In genomic region chr13:48578516-48579166, GRCh38 we compare ENCODE assay signal across 10 cellular contexts. TPM values are rescaled to one million over a fixed set of nuclear protein-coding genes. Genes with fewer than 3 reads are reported as not detected.
A peak's percentile ranks its signal among the peaks of the same experiment; 100 is the strongest.
DNase-seq lines count a peak whose midpoint lies in the region; ATAC-seq lines count a peak whose summit lies in the region.
"Had no signal": no experiment of that assay in that cellular context is flagged by ENCODE, and none has a peak within 500 bp of the region (broad histone marks: within the 10 kb centered on the region; RNA-seq: fewer than 3 reads in every experiment).

No MANE protein-coding gene starts in this region.

- peak overlapping the region; percentile 16 for H3K27ac ChIP-seq in duodenal mucosa (ENCODE audit: low read depth, low read length)

- H3K9me3 ChIP-seq in duodenal mucosa (ENCODE audit: control insufficient read depth in 1 of 2, low read length in 2 of 2), result no peaks in the 10 kb centered on the region

- H3K4me3 Mint-ChIP-seq in immature natural killer cell, result no peak overlapping the region
- H3K4me3 Mint-ChIP-seq: nephron had no signal

- H3K4me3 ChIP-seq in duodenal mucosa (ENCODE audit: low read depth in 1 of 2, low read length in 2 of 2), result no peak overlapping the region

- H3K9ac ChIP-seq in duodenal mucosa (ENCODE audit: low read depth in 1 of 2, low read length in 2 of 2), result no peak overlapping the region

- H3K4me1 ChIP-seq in duodenal mucosa (ENCODE audit: control insufficient read depth in 1 of 2, insufficient read depth in 2 of 2, low read length in 2 of 2), result peaks cover 14 to 23% of the 10 kb centered on the region in 2 donors

- H3K27ac Mint-ChIP-seq in immature natural killer cell, result no peak overlapping the region

- DNase-seq in AML-193 (lab: John Stamatoyannopoulos, UW), result peak; percentile 46 to 48
- no peak for DNase-seq in immature natural killer cell
- DNase-seq in stimulated activated naive CD4-positive, alpha-beta T cell (lab: John Stamatoyannopoulos, UW), result no peak
- DNase-seq in NCI-H526 treated with DMSO at 0.1 percent for 48 hours (lab: John Stamatoyannopoulos, UW), result no peak
- no peak for DNase-seq in EL
- DNase-seq: activated CD4-positive, CD25-positive, alpha-beta regulatory T cell had no signal

- H3K4me1 Mint-ChIP-seq in immature natural killer cell, result peaks cover 18 to 23% of the 10 kb centered on the region in 2 donors

- ATAC-seq in GM19372 (IDR thresholded peaks at IDR 0.05; ENCODE audit: low read depth, unreplicated experiment) (peak; percentile 55), HG03095 (IDR thresholded peaks at IDR 0.05; ENCODE audit: unreplicated experiment) (peak; percentile 45)

- peaks cover 3 to 6% (median 5%) of the 10 kb centered on the region in 3 donors for H3K27me3 Mint-ChIP-seq in immature natural killer cell (ENCODE audit: low read depth in 3 of 3)

- no peaks in the 10 kb centered on the region for H3K27me3 ChIP-seq in duodenal mucosa (ENCODE audit: control insufficient read depth in 1 of 2, insufficient read depth in 2 of 2, low read length in 2 of 2)

- H3K9me3 Mint-ChIP-seq in immature natural killer cell, result no peaks in the 10 kb centered on the region
- H3K9me3 Mint-ChIP-seq: nephron had no signal

- H3K36me3 ChIP-seq in duodenal mucosa (ENCODE audit: control insufficient read depth in 1 of 2, insufficient read depth in 2 of 2, low read length in 2 of 2), result no peaks in the 10 kb centered on the region

- H3K36me3 Mint-ChIP-seq in immature natural killer cell, result peaks cover 0 to 5% (median 0%) of the 10 kb centered on the region in 3 donors

RNA-seq across cellular contexts. Expression of gene RCBTB2, which starts 45.8 kb away (rescaled TPM):
- 10 to 100 TPM; 36.1 to 49.1 (median 45.8) TPM for polyA plus RNA-seq in immature natural killer cell

Comparison
In these comparisons a context has a peak if more than half of its experiments do, and no peak if none do; other contexts are left out.
1. DNase-seq: peak in AML-193 (2 of 2); none in immature natural killer cell (0 of 3), stimulated activated naive CD4-positive, alpha-beta T cell (0 of 6), NCI-H526 treated with DMSO at 0.1 percent for 48 hours (single experiment) and EL (single experiment).